8 cellular contexts compared by ENCODE assay signal in the genomic region with DNA sequence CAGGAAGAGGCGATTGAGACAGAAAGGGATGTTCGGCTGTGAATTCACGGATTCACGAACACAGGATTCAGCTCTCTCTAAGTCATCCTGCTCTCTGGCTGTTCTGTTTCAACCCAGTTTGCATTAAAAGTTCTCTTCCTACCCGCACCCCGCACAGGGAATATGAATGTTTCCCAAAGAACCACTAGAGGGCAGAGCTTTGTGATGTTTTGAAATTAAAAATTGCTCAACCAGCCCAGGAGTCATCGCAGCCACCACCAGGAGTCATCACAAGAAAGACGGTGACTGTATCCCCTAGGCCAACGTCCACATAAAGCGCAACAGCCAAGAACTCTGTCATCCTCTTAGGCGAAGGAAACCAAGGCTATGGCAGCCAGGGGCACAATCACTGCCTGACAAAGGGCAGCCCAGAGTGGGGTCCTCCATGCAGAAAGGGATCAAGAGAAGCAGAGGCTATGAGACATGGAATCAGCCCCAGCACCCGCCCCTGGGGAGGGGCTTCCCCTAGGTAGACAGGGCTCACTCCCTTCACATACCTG.
DNase-seq lines count a peak whose midpoint lies in the region; ATAC-seq and TF ChIP-seq lines count a peak whose summit lies in the region.

No MANE protein-coding gene starts in this region.

- H3K27me3 ChIP-seq in PC-9 (ENCODE audit: insufficient read depth, low read depth), result no peaks in the 10 kb centered on the region
- no peaks in the 10 kb centered on the region for H3K27me3 ChIP-seq in colonic mucosa

- no peaks in the 10 kb centered on the region for H3K9me2 ChIP-seq in PC-9 (ENCODE audit: insufficient read depth)

- H2AFZ ChIP-seq in PC-9, result peak overlapping the region; percentile 77

- peaks cover 22% of the 10 kb centered on the region for H3F3A ChIP-seq in PC-9 (ENCODE audit: insufficient read depth, low read depth)

- H3K27ac ChIP-seq in PC-9 (peak overlapping the region; percentile 86), colonic mucosa (no peak overlapping the region)

- H3K4me2 ChIP-seq in PC-9, result peak overlapping the region; percentile 70

- H3K9me3 ChIP-seq in PC-9 (ENCODE audit: insufficient read depth, low read depth), result no peaks in the 10 kb centered on the region
- H3K9me3 ChIP-seq in colonic mucosa, result no peaks in the 10 kb centered on the region

- no peaks in the 10 kb centered on the region for H4K20me1 ChIP-seq in PC-9 (ENCODE audit: insufficient read depth)

- no TSS peak for BruUV-seq in PC-9 (replicated peaks; lab: Mats Ljungman, UMichigan)

- POLR2A ChIA-PET in PC-9 (lab: Charles Lee; ENCODE audit: unreplicated experiment), result no interaction called here

- DNase-seq in activated CD4-positive, CD25-positive, alpha-beta regulatory T cell treated with anti-CD3 and anti-CD28 coated beads, Interleukin-2, amount 50 U/mL, for 72 hours, result no peak
- peak; percentile 29 to 70 for DNase-seq in PC-9
- peak; percentile 18 for DNase-seq in colonic mucosa
- DNase-seq in medulla oblongata (ENCODE audit: extremely low spot score), result peak; percentile 12
- no peak for DNase-seq in DMS153 (lab: John Stamatoyannopoulos, UW)
- no peak for DNase-seq in midbrain (lab: John Stamatoyannopoulos, UW)

- H3K36me3 ChIP-seq in PC-9 (ENCODE audit: low read depth) (no peaks in the 10 kb centered on the region), colonic mucosa (no peaks in the 10 kb centered on the region)

- TF ChIP-seq CTCF in PC-9 (conservative IDR thresholded peaks at IDR 0.05) (peak; percentile 89), colonic mucosa (IDR thresholded peaks at IDR 0.05) (peak; percentile 54)

- H3K4me1 ChIP-seq in PC-9 (replicated peaks; ENCODE audit: insufficient read depth), result peaks cover 25% of the 10 kb centered on the region
- no peaks in the 10 kb centered on the region for H3K4me1 ChIP-seq in colonic mucosa

- H3K79me2 ChIP-seq in PC-9 (ENCODE audit: low read depth), result no peaks in the 10 kb centered on the region

- no peak overlapping the region for H3K9ac ChIP-seq in colonic mucosa (ENCODE audit: low read depth in 2 of 2, low read length in 2 of 2)

- intact Hi-C loops in PC-9 (cut with micrococcal nuclease; ENCODE audit: unreplicated experiment), result loop anchor here (5.0 kb wide), 1 partner anchor 1514 kb away; no protein-coding TSS in a partner anchor
- intact Hi-C loops in colonic mucosa (cut with DNase I), result no loop called here

- CTCF ChIA-PET in PC-9 (lab: Charles Lee), result no interaction called here

- peak overlapping the region; percentile 30; the same call in 1 of the 2 replicates for H3K4me3 ChIP-seq in PC-9
- no peak overlapping the region for H3K4me3 ChIP-seq in colonic mucosa

- ATAC-seq in activated CD4-positive, CD25-positive, alpha-beta regulatory T cell treated with anti-CD3 and anti-CD28 coated beads, Interleukin-2, amount 50 U/mL, for 24 hours, result peak; percentile 49 to 66
- peak; percentile 46 for ATAC-seq in HG02870 (IDR thresholded peaks at IDR 0.05; ENCODE audit: unreplicated experiment)

Comparison
In these comparisons a context has a peak if more than half of its experiments do, and no peak if none do; other contexts are left out.
1. DNase-seq: peak in PC-9 (2 of 2), colonic mucosa (single experiment) and medulla oblongata (single experiment); none in activated CD4-positive, CD25-positive, alpha-beta regulatory T cell treated with anti-CD3 and anti-CD28 coated beads, Interleukin-2, amount 50 U/mL, for 72 hours (single experiment), DMS153 (single experiment) and midbrain (single experiment).